7 cellular contexts compared by ENCODE assay signal in genomic region chr17:80275857-80276256, GRCh38. TPM values are rescaled to one million over a fixed set of nuclear protein-coding genes. Genes with fewer than 3 reads are reported as not detected.
DNase-seq lines count a peak whose midpoint lies in the region; ATAC-seq and TF ChIP-seq lines count a peak whose summit lies in the region.
"Not testable (repeated sequence)": the region's sequence is repeated elsewhere in the genome, so short reads cannot be mapped to it uniquely, and the experiment has no call there.

No MANE protein-coding gene starts in this region.

- TF ChIP-seq CTCF in HEK293 (tag by site-specific recombination; IDR thresholded peaks at IDR 0.05); RWPE1 (conservative IDR thresholded peaks at IDR 0.05; ENCODE audit: low read depth): not testable (repeated sequence)

- H3K4me1 ChIP-seq in HEK293 (ENCODE audit: control insufficient read depth, insufficient read depth, low read length), result not testable (repeated sequence)
- H3K4me1 ChIP-seq in adipocyte (ENCODE audit: control insufficient read depth, insufficient read depth, low read length), result peaks cover 24% of the 10 kb centered on the region

- H3K36me3 Mint-ChIP-seq in immature natural killer cell, result peaks cover 4 to 25% (median 11%) of the 10 kb centered on the region in 3 donors
- H3K36me3 Mint-ChIP-seq in natural killer cell treated with Interleukin-12 subunit alpha and Interleukin-12 subunit beta and Interleukin-15 and Interleukin-18, amount 100 ng/mL, for 72 hours, result peaks cover 33% of the 10 kb centered on the region

- peak overlapping the region in 4 of 6 donors; percentile 46 to 77 (median 58) for H3K27ac Mint-ChIP-seq in immature natural killer cell
- H3K27ac Mint-ChIP-seq in natural killer cell treated with Interleukin-12 subunit alpha and Interleukin-12 subunit beta and Interleukin-15 and Interleukin-18, amount 100 ng/mL, for 72 hours, result peak overlapping the region; percentile 56 to 95

- H3K9me3 Mint-ChIP-seq in immature natural killer cell; natural killer cell treated with Interleukin-12 subunit alpha and Interleukin-12 subunit beta and Interleukin-15 and Interleukin-18, amount 100 ng/mL, for 72 hours: not testable (repeated sequence)

- not testable (repeated sequence) for H3K9me3 ChIP-seq in HEK293 (ENCODE audit: control insufficient read depth, insufficient read depth, low read depth, low read length); adipocyte (ENCODE audit: control insufficient read depth, low read length)

- H3K4me3 Mint-ChIP-seq in immature natural killer cell; natural killer cell treated with Interleukin-12 subunit alpha and Interleukin-12 subunit beta and Interleukin-15 and Interleukin-18, amount 100 ng/mL, for 72 hours: not testable (repeated sequence)

- not testable (repeated sequence) for ATAC-seq in natural killer cell treated with Interleukin-12 subunit alpha and Interleukin-12 subunit beta and Interleukin-15 and Interleukin-18, amount 100 ng/mL, for 72 hours

- CTCF ChIA-PET in HEK293 (lab: Yijun Ruan, JAX), result interaction anchor here (0.6 kb wide), 1 partner anchor 80 kb away, joined by 3 read pairs; no protein-coding TSS in a partner anchor
- CTCF ChIA-PET in RWPE1 (lab: Yijun Ruan, JAX), result not testable (repeated sequence)

- POLR2A ChIA-PET in HEK293 (lab: Yijun Ruan, JAX); RWPE1 (lab: Yijun Ruan, JAX; ENCODE audit: low non-redundant PET): not testable (repeated sequence)

- H3K36me3 ChIP-seq in HEK293 (ENCODE audit: control insufficient read depth in 2 of 2, insufficient read depth in 1 of 2, low read length in 2 of 2) (peaks cover 13 to 36% of the 10 kb centered on the region in 2 experiments; a peak in 2 of 3 replicates), adipocyte (ENCODE audit: control insufficient read depth, insufficient read depth, low read length, severe bottlenecking) (peaks cover 14% of the 10 kb centered on the region)

- not testable (repeated sequence) for H3K27me3 ChIP-seq in adipocyte (replicated peaks; ENCODE audit: control insufficient read depth, insufficient read depth, low read length)

- not testable (repeated sequence) for H3K27ac ChIP-seq in HEK293 (ENCODE audit: extremely low read depth, low read depth, low read length)
- H3K27ac ChIP-seq in RWPE1, result peak overlapping the region; percentile 52

- H3K9ac ChIP-seq in adipocyte (ENCODE audit: low read length), result not testable (repeated sequence)

- DNase-seq in DMS 273 (lab: John Stamatoyannopoulos, UW; ENCODE audit: unreplicated experiment), result peak; percentile 26
- peak; percentile 31 for DNase-seq in NCI-H2196 (lab: John Stamatoyannopoulos, UW; ENCODE audit: unreplicated experiment)
- DNase-seq in RWPE1 (ENCODE audit: low spot score); immature natural killer cell; natural killer cell treated with Interleukin-12 subunit alpha and Interleukin-12 subunit beta and Interleukin-15 and Interleukin-18, amount 100 ng/mL, for 72 hours (ENCODE audit: low spot score): not testable (repeated sequence)
- DNase-seq in adipocyte (ENCODE audit: low read depth), result peak; percentile 44

- peaks cover 70 to 76% of the 10 kb centered on the region in 2 donors for H3K4me1 Mint-ChIP-seq in immature natural killer cell
- H3K4me1 Mint-ChIP-seq in natural killer cell treated with Interleukin-12 subunit alpha and Interleukin-12 subunit beta and Interleukin-15 and Interleukin-18, amount 100 ng/mL, for 72 hours (ENCODE audit: low read depth in 2 of 2), result peaks cover 38 to 56% of the 10 kb centered on the region in 2 donors

- not testable (repeated sequence) for H3K27me3 Mint-ChIP-seq in immature natural killer cell (ENCODE audit: low read depth in 3 of 3); natural killer cell treated with Interleukin-12 subunit alpha and Interleukin-12 subunit beta and Interleukin-15 and Interleukin-18, amount 100 ng/mL, for 72 hours

- H3K4me3 ChIP-seq in HEK293 (ENCODE audit: low read depth, low read length); adipocyte (ENCODE audit: low read length): not testable (repeated sequence)

TF ChIP-seq in HEK293, 187 proteins besides CTCF, POLR2A, EP300 and RAD21:
- TF ChIP-seq ZNF558 (tag by site-specific recombination; IDR thresholded peaks at IDR 0.05) (0 out of 2 replicates have a peak, but pooled peaks have one; percentile 30), KLF8 (tag by site-specific recombination; IDR thresholded peaks at IDR 0.05) (0 out of 2 replicates have a peak, but pooled peaks have one; percentile 23), ZNF623 (tag by site-specific recombination; IDR thresholded peaks at IDR 0.05) (peak; percentile 43; the same call in 1 of the 2 replicates), ZBTB8A (tag by site-specific recombination; IDR thresholded peaks at IDR 0.05) (0 out of 2 replicates have a peak, but pooled peaks have one; percentile 29), ZNF426 (tag by site-specific recombination; IDR thresholded peaks at IDR 0.05) (peak; percentile 43), ZNF629 (tag by site-specific recombination; IDR thresholded peaks at IDR 0.05) (peak; percentile 26; the same call in 1 of the 2 replicates), ZNF394 (tag by site-specific recombination; IDR thresholded peaks at IDR 0.05; ENCODE audit: borderline replicate concordance) (peak; percentile 73)

RNA-seq across cellular contexts. Expression of gene RNF213, which starts 15.2 kb away (rescaled TPM):
- 100 to 1,000 TPM in 1 of 3 donors, 10 to 100 TPM in 2; 12.7 to 117 (median 25.9) TPM for polyA plus RNA-seq in immature natural killer cell
- 1,000 to 10,000 TPM; 1,259 to 2,425 TPM for total RNA-seq in natural killer cell treated with Interleukin-12 subunit alpha and Interleukin-12 subunit beta and Interleukin-15 and Interleukin-18, amount 100 ng/mL, for 72 hours

RNA-seq across cellular contexts. Expression of gene SLC26A11, which starts 55.6 kb away (rescaled TPM):
- polyA plus RNA-seq in immature natural killer cell, result 1 to 10 TPM; 1.6 to 3.6 (median 3.3) TPM
- 10 to 100 TPM in 1 of 2 donors, 1 to 10 TPM in 1; 5.5 to 19.3 TPM for total RNA-seq in natural killer cell treated with Interleukin-12 subunit alpha and Interleukin-12 subunit beta and Interleukin-15 and Interleukin-18, amount 100 ng/mL, for 72 hours

RNA-seq across cellular contexts. Expression of gene SGSH, which starts 55.7 kb away (rescaled TPM):
- polyA plus RNA-seq in immature natural killer cell, result 10 to 100 TPM; 22.6 to 32.7 (median 26.8) TPM
- 10 to 100 TPM in 1 of 2 donors, 1 to 10 TPM in 1; 9.9 to 32.4 TPM for total RNA-seq in natural killer cell treated with Interleukin-12 subunit alpha and Interleukin-12 subunit beta and Interleukin-15 and Interleukin-18, amount 100 ng/mL, for 72 hours
